In genomic region chr22:44667829-44668189, GRCh38 we compare ENCODE assay signal across 9 cellular contexts. TPM values are rescaled to one million over a fixed set of nuclear protein-coding genes. Genes with fewer than 3 reads are reported as not detected.
DNase-seq lines count a peak whose midpoint lies in the region; ATAC-seq and TF ChIP-seq lines count a peak whose summit lies in the region.
"Had no signal": no experiment of that assay in that cellular context is flagged by ENCODE, and none has a peak within 500 bp of the region (broad histone marks: within the 10 kb centered on the region; RNA-seq: fewer than 3 reads in every experiment).

No MANE protein-coding gene starts in this region.

- H3K4me3 ChIP-seq in foreskin fibroblast (ENCODE audit: low read depth in 1 of 2, low read length in 2 of 2) (peak overlapping the region; percentile 41 to 59), skeletal muscle tissue (ENCODE audit: low read length in 3 of 3) (no peak overlapping the region)

- H3K4me1 ChIP-seq in skeletal muscle tissue (ENCODE audit: control insufficient read depth in 3 of 3, insufficient read depth in 3 of 3, low read length in 3 of 3), result peaks cover 5 to 17% (median 12%) of the 10 kb centered on the region in 3 donors
- H3K4me1 ChIP-seq: pancreas had no signal

- peak; percentile 75 for ATAC-seq in CD4-positive, alpha-beta T cell (ENCODE audit: poor library complexity)
- ATAC-seq in GM18519 (IDR thresholded peaks at IDR 0.05; ENCODE audit: low FRiP score, unreplicated experiment) (no peak), HG03342 (IDR thresholded peaks at IDR 0.05; ENCODE audit: unreplicated experiment) (no peak)

- H3K9me3 Mint-ChIP-seq in CD4-positive, alpha-beta T cell, result no peaks in the 10 kb centered on the region

- no peaks in the 10 kb centered on the region for H3K36me3 ChIP-seq in skeletal muscle tissue (ENCODE audit: control insufficient read depth in 3 of 3, insufficient read depth in 3 of 3, low read length in 3 of 3)
- H3K36me3 ChIP-seq: pancreas had no signal

- no peaks in the 10 kb centered on the region for H3K36me3 Mint-ChIP-seq in CD4-positive, alpha-beta T cell (ENCODE audit: low read depth)

- no peaks in the 10 kb centered on the region for H3K27me3 ChIP-seq in CD4-positive, alpha-beta T cell (ENCODE audit: control insufficient read depth, insufficient read depth, low read length)
- peaks cover 10 to 27% (median 12%) of the 10 kb centered on the region in 3 donors for H3K27me3 ChIP-seq in skeletal muscle tissue (ENCODE audit: control insufficient read depth in 3 of 3, insufficient read depth in 3 of 3, low read length in 3 of 3)

- H3K27ac Mint-ChIP-seq in CD4-positive, alpha-beta T cell, result peak overlapping the region; percentile 88

- H3K4me3 Mint-ChIP-seq in CD4-positive, alpha-beta T cell, result peak overlapping the region; percentile 85

- intact Hi-C loops in CD4-positive, alpha-beta T cell (cut with DNase I, micrococcal nuclease), result loop anchor here (1.0 to 10.0 kb wide), 5 partner anchors 17 to 483 kb away; partner anchors contain the start of genes PARVG (in 1 of the 2), PRR5 (in 1 of the 2) and RTL6 (in 1 of the 2)

- CTCF ChIA-PET in CD4-positive, alpha-beta T cell (lab: Charles Lee), result interaction anchor here (4.0 kb wide), 1 partner anchor 17 kb away, joined by 22 read pairs; no protein-coding TSS in a partner anchor

- POLR2A ChIA-PET in CD4-positive, alpha-beta T cell (lab: Charles Lee), result interaction anchor here (0.8 to 1.5 kb wide), 4 partner anchors 13 to 713 kb away, joined by 3 to 5 read pairs (median 4); partner anchors contain the start of gene SAMM50

- no peaks in the 10 kb centered on the region for H3K27me3 Mint-ChIP-seq in CD4-positive, alpha-beta T cell

- no peaks in the 10 kb centered on the region for H3K9me3 ChIP-seq in CD4-positive, alpha-beta T cell (ENCODE audit: control insufficient read depth, low read length)
- no peaks in the 10 kb centered on the region for H3K9me3 ChIP-seq in skeletal muscle tissue (ENCODE audit: control insufficient read depth in 3 of 3, low read length in 3 of 3)
- H3K9me3 ChIP-seq: pancreas had no signal

- TF ChIP-seq CTCF in CD4-positive, alpha-beta T cell (IDR thresholded peaks at IDR 0.05), result no peak
- no peak for TF ChIP-seq CTCF in foreskin fibroblast (IDR thresholded peaks at IDR 0.05; ENCODE audit: low read depth, low read length)

- peak overlapping the region in 1 of 3 donors; percentile 25 for H3K9ac ChIP-seq in skeletal muscle tissue (ENCODE audit: low read depth in 1 of 3, low read length in 3 of 3)

- peak overlapping the region; percentile 83 for H3K27ac ChIP-seq in CD4-positive, alpha-beta T cell (ENCODE audit: low read depth, low read length)
- H3K27ac ChIP-seq in skeletal muscle tissue (ENCODE audit: low read depth, low read length), result peak overlapping the region; percentile 40
- H3K27ac ChIP-seq: pancreas had no signal

- peaks cover 73% of the 10 kb centered on the region for H3K4me1 Mint-ChIP-seq in CD4-positive, alpha-beta T cell (ENCODE audit: low read depth)

- DNase-seq in CD4-positive, alpha-beta T cell, result peak; percentile 31 to 80 (median 42)
- DNase-seq in activated CD8-positive, alpha-beta memory T cell treated with anti-CD3 and anti-CD28 coated beads for 24 hours, result peak; percentile 75
- no peak for DNase-seq in foreskin fibroblast
- DNase-seq in superior temporal gyrus (ENCODE audit: extremely low spot score), result no peak
- DNase-seq in DMS 273 (lab: John Stamatoyannopoulos, UW; ENCODE audit: unreplicated experiment), result no peak
- DNase-seq: pancreas had no signal

RNA-seq across cellular contexts. Expression of gene PRR5, which starts 34.2 kb away (rescaled TPM):
- total RNA-seq in CD4-positive, alpha-beta T cell, result 10 to 100 TPM; 29.0 to 31.6 TPM
- total RNA-seq in skeletal muscle tissue, result 17.2 TPM

Comparison
In these comparisons a context has a peak if more than half of its experiments do, and no peak if none do; other contexts are left out.
1. DNase-seq: peak in CD4-positive, alpha-beta T cell (10 of 10) and activated CD8-positive, alpha-beta memory T cell treated with anti-CD3 and anti-CD28 coated beads for 24 hours (single experiment); none in foreskin fibroblast (0 of 2), superior temporal gyrus (single experiment) and DMS 273 (single experiment).
2. H3K4me3 ChIP-seq: peak in foreskin fibroblast (2 of 2); none in skeletal muscle tissue (0 of 3).